Comparison of ENCODE assay signal across 2 cellular contexts in genomic region chr2:144451443-144451842, GRCh38.
TF ChIP-seq lines count a peak whose summit lies in the region.

No MANE protein-coding gene starts in this region.

TF ChIP-seq in endothelial cell of umbilical vein, 7 proteins besides CTCF, POLR2A, EP300 and RAD21:
- no peak for TF ChIP-seq EZH2 (IDR thresholded peaks at IDR 0.05; ENCODE audit: borderline replicate concordance, low read depth, low read length, severe bottlenecking)
- TF ChIP-seq POLR2AphosphoS5 (IDR thresholded peaks at IDR 0.05; ENCODE audit: insufficient read depth, low read depth, low read length) = no peak
- TF ChIP-seq JUN (IDR thresholded peaks at IDR 0.05; ENCODE audit: borderline replicate concordance, insufficient read depth, insufficient read length, low read depth) = no peak
- no peak for TF ChIP-seq FOS (IDR thresholded peaks at IDR 0.05; ENCODE audit: borderline replicate concordance, insufficient read depth, low read length)
- no peak for TF ChIP-seq GATA2 (IDR thresholded peaks at IDR 0.05; ENCODE audit: insufficient read depth, insufficient read length, low read depth, low read length)
- TF ChIP-seq MYC (IDR thresholded peaks at IDR 0.05; ENCODE audit: low read depth, low read length) = no peak
- no peak for TF ChIP-seq MAX (IDR thresholded peaks at IDR 0.05; ENCODE audit: insufficient read depth, insufficient read length)

TF ChIP-seq in HepG2, 621 proteins besides CTCF, POLR2A, EP300 and RAD21:
- TF ChIP-seq FIP1L1 (IDR thresholded peaks at IDR 0.05; ENCODE audit: borderline replicate concordance, insufficient read depth, low read depth, low read length) (no peak), ZNF468 (CRISPR knock-in tag; IDR thresholded peaks at IDR 0.05) (no peak), ZNF605 (CRISPR knock-in tag; IDR thresholded peaks at IDR 0.05) (no peak), ZNF350 (CRISPR knock-in tag; IDR thresholded peaks at IDR 0.05; ENCODE audit: borderline replicate concordance, low read depth) (no peak), HNRNPUL1 (IDR thresholded peaks at IDR 0.05; ENCODE audit: low read depth, low read length) (no peak), PHF20 (CRISPR knock-in tag; IDR thresholded peaks at IDR 0.05) (no peak), SRF (IDR thresholded peaks at IDR 0.05; ENCODE audit: low read depth, low read length) (no peak), PCBP2 (optimal IDR thresholded peaks at IDR 0.05; ENCODE audit: low read depth, low read length, poor library complexity, severe bottlenecking) (no peak), SP2 (CRISPR knock-in tag; IDR thresholded peaks at IDR 0.05) (no peak), GABPB1 (CRISPR knock-in tag; IDR thresholded peaks at IDR 0.05) (no peak), KLF11 (CRISPR knock-in tag; IDR thresholded peaks at IDR 0.05) (no peak), ZNF879 (CRISPR knock-in tag; IDR thresholded peaks at IDR 0.05) (no peak), FOXP4 (CRISPR knock-in tag; IDR thresholded peaks at IDR 0.05) (no peak), GLI4 (CRISPR knock-in tag; IDR thresholded peaks at IDR 0.05; ENCODE audit: borderline replicate concordance) (no peak), ZNF225 (CRISPR knock-in tag; IDR thresholded peaks at IDR 0.05) (no peak), MLX (CRISPR knock-in tag; IDR thresholded peaks at IDR 0.05) (no peak), ZNF17 (CRISPR knock-in tag; IDR thresholded peaks at IDR 0.05) (no peak), ZNF777 (CRISPR knock-in tag; IDR thresholded peaks at IDR 0.05) (no peak), HNF1A (IDR thresholded peaks at IDR 0.05; ENCODE audit: low read depth) (no peak), HNF1A (CRISPR knock-in tag; IDR thresholded peaks at IDR 0.05; ENCODE audit: borderline replicate concordance) (no peak), ZMAT3 (CRISPR knock-in tag; conservative IDR thresholded peaks at IDR 0.05) (no peak)
